ENCODE assay signal across 1 cellular context in genomic region chr16:53511084-53511402, GRCh38.
A peak's percentile ranks its signal among the peaks of the same experiment; 100 is the strongest.
TF ChIP-seq lines count a peak whose summit lies in the region.

No MANE protein-coding gene starts in this region.

TF ChIP-seq in HepG2, 621 proteins besides CTCF, POLR2A, EP300 and RAD21 (continued from another document):
- no peak for TF ChIP-seq GTF3A (CRISPR knock-in tag; conservative IDR thresholded peaks at IDR 0.05)
- no peak for TF ChIP-seq CENPX (CRISPR knock-in tag; IDR thresholded peaks at IDR 0.05)
- TF ChIP-seq MTA3 (CRISPR knock-in tag; IDR thresholded peaks at IDR 0.05), result no peak
- TF ChIP-seq ZNF432 (CRISPR knock-in tag; IDR thresholded peaks at IDR 0.05; ENCODE audit: borderline replicate concordance), result no peak
- TF ChIP-seq ZNF570 (CRISPR knock-in tag; IDR thresholded peaks at IDR 0.05; ENCODE audit: borderline replicate concordance), result no peak
- TF ChIP-seq ZNF639 (CRISPR knock-in tag; conservative IDR thresholded peaks at IDR 0.05), result no peak
- no peak for TF ChIP-seq USF2 (IDR thresholded peaks at IDR 0.05; ENCODE audit: low read depth, low read length)
- TF ChIP-seq USF2 (CRISPR knock-in tag; IDR thresholded peaks at IDR 0.05; ENCODE audit: borderline replicate concordance), result no peak
- TF ChIP-seq REXO4 (CRISPR knock-in tag; IDR thresholded peaks at IDR 0.05; ENCODE audit: borderline replicate concordance), result no peak
- no peak for TF ChIP-seq SNRNP70 (IDR thresholded peaks at IDR 0.05; ENCODE audit: low read depth, low read length)
- 0 out of 2 replicates have a peak, but pooled peaks have one; percentile 3 for TF ChIP-seq ZNF276 (CRISPR knock-in tag; IDR thresholded peaks at IDR 0.05; ENCODE audit: low read depth)
- TF ChIP-seq CREB1 (IDR thresholded peaks at IDR 0.05), result no peak
- TF ChIP-seq CREB1 (CRISPR knock-in tag; IDR thresholded peaks at IDR 0.05), result peak; percentile 9; the same call in 1 of the 2 replicates
- no peak for TF ChIP-seq POGZ (CRISPR knock-in tag; IDR thresholded peaks at IDR 0.05)
- no peak for TF ChIP-seq ZFY (CRISPR knock-in tag; IDR thresholded peaks at IDR 0.05)
- 0 out of 2 replicates have a peak, but pooled peaks have one; percentile 8 for TF ChIP-seq NFKBIZ (CRISPR knock-in tag; IDR thresholded peaks at IDR 0.05)
